In the genomic region with DNA sequence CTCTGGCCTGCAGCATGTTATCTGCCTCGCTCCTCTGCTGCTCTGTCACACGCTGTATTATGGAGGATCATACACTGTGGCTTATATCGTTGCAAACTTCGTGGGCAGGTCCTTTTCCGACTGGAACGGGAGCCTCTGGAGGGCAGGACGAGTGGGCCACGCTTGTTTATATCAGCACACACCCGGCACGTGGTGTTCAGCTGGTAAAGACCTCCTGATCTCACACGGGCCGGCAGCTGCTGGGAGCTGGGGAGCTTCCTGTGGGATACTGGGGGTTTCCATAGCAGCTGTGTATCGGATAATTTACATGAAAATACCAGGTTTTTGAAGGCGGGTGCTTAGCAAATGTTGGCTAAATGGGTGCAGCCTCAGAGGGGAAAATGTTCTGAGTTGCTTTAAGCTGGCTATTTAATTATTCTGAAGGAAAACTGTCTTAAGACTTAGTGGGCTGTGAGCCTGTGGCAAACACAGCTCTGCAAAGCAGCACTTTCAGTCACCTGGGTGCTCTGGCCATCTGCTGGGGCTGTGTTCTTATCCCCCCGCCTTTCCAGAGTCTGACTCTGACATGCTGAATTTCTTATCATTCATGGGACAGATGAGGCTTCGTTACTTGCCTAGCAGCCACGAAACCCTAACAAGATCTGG, we compare ENCODE assay signal across 1 cellular context.
TF ChIP-seq lines count a peak whose summit lies in the region.

No MANE protein-coding gene starts in this region.

TF ChIP-seq in K562, 482 proteins besides CTCF, POLR2A, EP300 and RAD21 (continued from another document):
- TF ChIP-seq, protein P1, sequence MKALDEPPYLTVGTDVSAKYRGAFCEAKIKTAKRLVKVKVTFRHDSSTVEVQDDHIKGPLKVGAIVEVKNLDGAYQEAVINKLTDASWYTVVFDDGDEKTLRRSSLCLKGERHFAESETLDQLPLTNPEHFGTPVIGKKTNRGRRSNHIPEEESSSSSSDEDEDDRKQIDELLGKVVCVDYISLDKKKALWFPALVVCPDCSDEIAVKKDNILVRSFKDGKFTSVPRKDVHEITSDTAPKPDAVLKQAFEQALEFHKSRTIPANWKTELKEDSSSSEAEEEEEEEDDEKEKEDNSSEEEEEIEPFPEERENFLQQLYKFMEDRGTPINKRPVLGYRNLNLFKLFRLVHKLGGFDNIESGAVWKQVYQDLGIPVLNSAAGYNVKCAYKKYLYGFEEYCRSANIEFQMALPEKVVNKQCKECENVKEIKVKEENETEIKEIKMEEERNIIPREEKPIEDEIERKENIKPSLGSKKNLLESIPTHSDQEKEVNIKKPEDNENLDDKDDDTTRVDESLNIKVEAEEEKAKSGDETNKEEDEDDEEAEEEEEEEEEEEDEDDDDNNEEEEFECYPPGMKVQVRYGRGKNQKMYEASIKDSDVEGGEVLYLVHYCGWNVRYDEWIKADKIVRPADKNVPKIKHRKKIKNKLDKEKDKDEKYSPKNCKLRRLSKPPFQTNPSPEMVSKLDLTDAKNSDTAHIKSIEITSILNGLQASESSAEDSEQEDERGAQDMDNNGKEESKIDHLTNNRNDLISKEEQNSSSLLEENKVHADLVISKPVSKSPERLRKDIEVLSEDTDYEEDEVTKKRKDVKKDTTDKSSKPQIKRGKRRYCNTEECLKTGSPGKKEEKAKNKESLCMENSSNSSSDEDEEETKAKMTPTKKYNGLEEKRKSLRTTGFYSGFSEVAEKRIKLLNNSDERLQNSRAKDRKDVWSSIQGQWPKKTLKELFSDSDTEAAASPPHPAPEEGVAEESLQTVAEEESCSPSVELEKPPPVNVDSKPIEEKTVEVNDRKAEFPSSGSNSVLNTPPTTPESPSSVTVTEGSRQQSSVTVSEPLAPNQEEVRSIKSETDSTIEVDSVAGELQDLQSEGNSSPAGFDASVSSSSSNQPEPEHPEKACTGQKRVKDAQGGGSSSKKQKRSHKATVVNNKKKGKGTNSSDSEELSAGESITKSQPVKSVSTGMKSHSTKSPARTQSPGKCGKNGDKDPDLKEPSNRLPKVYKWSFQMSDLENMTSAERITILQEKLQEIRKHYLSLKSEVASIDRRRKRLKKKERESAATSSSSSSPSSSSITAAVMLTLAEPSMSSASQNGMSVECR (CRISPR knock-in tag; IDR thresholded peaks at IDR 0.05): no peak
